In the genomic region with DNA sequence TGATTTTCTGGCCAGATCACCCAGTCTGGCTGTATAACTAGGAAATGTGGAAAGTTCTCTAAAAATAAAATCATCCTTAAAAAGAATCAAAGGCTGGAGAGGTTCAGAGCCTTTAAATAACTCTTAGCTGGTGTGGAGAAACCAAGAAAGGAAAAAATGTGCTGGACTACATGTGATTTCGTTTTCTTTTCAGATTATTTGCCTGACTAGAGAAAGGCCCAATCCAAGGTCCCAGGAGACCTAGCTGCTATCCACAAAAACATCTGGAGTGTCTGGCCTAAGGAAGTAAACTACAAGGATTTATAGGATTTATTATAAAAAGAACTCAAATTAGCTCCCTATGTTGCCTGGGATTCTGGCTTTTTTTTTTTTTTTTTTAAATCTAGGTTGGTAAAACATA, we compare ENCODE assay signal across 11 cellular contexts. TPM values are rescaled to one million over a fixed set of nuclear protein-coding genes. Genes with fewer than 3 reads are reported as not detected.
DNase-seq lines count a peak whose midpoint lies in the region; ATAC-seq and TF ChIP-seq lines count a peak whose summit lies in the region.
"Had no signal": no experiment of that assay in that cellular context is flagged by ENCODE, and none has a peak within 500 bp of the region (broad histone marks: within the 10 kb centered on the region; RNA-seq: fewer than 3 reads in every experiment).

No MANE protein-coding gene starts in this region.

- DNase-seq in T-helper 1 cell (no peak), HuH-7 (ENCODE audit: low spot score) (no peak), KBM-7 (no peak)
- DNase-seq in activated CD8-positive, alpha-beta T cell treated with anti-CD3 and anti-CD28 coated beads for 36 hours, result no peak
- DNase-seq in stimulated activated effector memory CD8-positive, alpha-beta T cell treated with anti-CD3 and anti-CD28 coated beads, Interleukin-12 subunit alpha, Interleukin-12 subunit beta, amount 100 ng/mL, for 72 hours (ENCODE audit: low spot score in 2 of 2), result no peak
- DNase-seq: brain microvascular endothelial cell; GF-D8; stimulated activated CD4-positive, alpha-beta T cell treated with anti-CD3 and anti-CD28 coated beads, Interleukin-1b, Interleukin-23, amount 100 ng/mL, for 48 hours had no signal

- no peak for TF ChIP-seq CTCF in activated CD8-positive, alpha-beta T cell treated with anti-CD3 and anti-CD28 coated beads for 36 hours (IDR thresholded peaks at IDR 0.05)

- CTCF ChIA-PET in activated CD8-positive, alpha-beta T cell treated with anti-CD3 and anti-CD28 coated beads for 36 hours (lab: Charles Lee), result interaction anchor here (0.8 to 5.5 kb wide), 7 partner anchors 8 to 555 kb away, joined by 3 to 61 read pairs (median 16); no protein-coding TSS in a partner anchor

- peak overlapping the region; percentile 71; the same call in 1 of the 2 replicates for H3K4me3 ChIP-seq in iPS-18c (ENCODE audit: insufficient read depth, low read depth, low read length)

- H3K36me3 Mint-ChIP-seq in T-helper 1 cell treated with Interleukin-12 subunit alpha and Interleukin-12 subunit beta and Interleukin-4 antibody, amounts not matched to agents 30 μg/mL and 1 μg/mL, for 36 hours (ENCODE audit: low read depth), result no peaks in the 10 kb centered on the region
- H3K36me3 Mint-ChIP-seq in activated CD8-positive, alpha-beta T cell treated with anti-CD3 and anti-CD28 coated beads for 36 hours (ENCODE audit: low read depth), result no peaks in the 10 kb centered on the region
- no peaks in the 10 kb centered on the region for H3K36me3 Mint-ChIP-seq in stimulated activated effector memory CD8-positive, alpha-beta T cell treated with anti-CD3 and anti-CD28 coated beads, Interleukin-12 subunit alpha, Interleukin-12 subunit beta, amount 100 ng/mL, for 72 hours

- H3K9me3 Mint-ChIP-seq in T-helper 1 cell treated with Interleukin-12 subunit alpha and Interleukin-12 subunit beta and Interleukin-4 antibody, amounts not matched to agents 30 μg/mL and 1 μg/mL, for 36 hours, result no peaks in the 10 kb centered on the region
- no peaks in the 10 kb centered on the region for H3K9me3 Mint-ChIP-seq in activated CD8-positive, alpha-beta T cell treated with anti-CD3 and anti-CD28 coated beads for 36 hours
- no peaks in the 10 kb centered on the region for H3K9me3 Mint-ChIP-seq in stimulated activated effector memory CD8-positive, alpha-beta T cell treated with anti-CD3 and anti-CD28 coated beads, Interleukin-12 subunit alpha, Interleukin-12 subunit beta, amount 100 ng/mL, for 72 hours

- ATAC-seq in activated CD8-positive, alpha-beta T cell treated with anti-CD3 and anti-CD28 coated beads for 36 hours, result no peak
- ATAC-seq in stimulated activated effector memory CD8-positive, alpha-beta T cell treated with anti-CD3 and anti-CD28 coated beads, Interleukin-12 subunit alpha, Interleukin-12 subunit beta, amount 100 ng/mL, for 72 hours, result no peak
- no peak for ATAC-seq in GM21619 (IDR thresholded peaks at IDR 0.05; ENCODE audit: unreplicated experiment)

- in situ Hi-C loops in KBM-7 (cut with MboI; ENCODE audit: low pct_unique_long_range_greater_than_20kb, low sequenced_read_pairs), result no loop called here

- intact Hi-C loops in activated CD8-positive, alpha-beta T cell treated with anti-CD3 and anti-CD28 coated beads for 36 hours (cut with micrococcal nuclease), result no loop called here

- H3K27me3 Mint-ChIP-seq in T-helper 1 cell treated with Interleukin-12 subunit alpha and Interleukin-12 subunit beta and Interleukin-4 antibody, amounts not matched to agents 30 μg/mL and 1 μg/mL, for 36 hours (ENCODE audit: low read depth), result peaks cover 29% of the 10 kb centered on the region
- peaks cover 2% of the 10 kb centered on the region for H3K27me3 Mint-ChIP-seq in activated CD8-positive, alpha-beta T cell treated with anti-CD3 and anti-CD28 coated beads for 36 hours

- H3K4me3 Mint-ChIP-seq in T-helper 1 cell treated with Interleukin-12 subunit alpha and Interleukin-12 subunit beta and Interleukin-4 antibody, amounts not matched to agents 30 μg/mL and 1 μg/mL, for 36 hours, result peak overlapping the region; percentile 79
- H3K4me3 Mint-ChIP-seq in activated CD8-positive, alpha-beta T cell treated with anti-CD3 and anti-CD28 coated beads for 36 hours, result peak overlapping the region; percentile 68
- peak overlapping the region; percentile 92 for H3K4me3 Mint-ChIP-seq in stimulated activated effector memory CD8-positive, alpha-beta T cell treated with anti-CD3 and anti-CD28 coated beads, Interleukin-12 subunit alpha, Interleukin-12 subunit beta, amount 100 ng/mL, for 72 hours

- POLR2A ChIA-PET in activated CD8-positive, alpha-beta T cell treated with anti-CD3 and anti-CD28 coated beads for 36 hours (lab: Charles Lee), result interaction anchor here (1.3 kb wide), 1 partner anchor 11 kb away, joined by 4 read pairs; no protein-coding TSS in a partner anchor

- H3K9me3 ChIP-seq in iPS-18c (ENCODE audit: control insufficient read depth, insufficient read depth, low read length), result peaks cover 2% of the 10 kb centered on the region

- H3K4me1 Mint-ChIP-seq in T-helper 1 cell treated with Interleukin-12 subunit alpha and Interleukin-12 subunit beta and Interleukin-4 antibody, amounts not matched to agents 30 μg/mL and 1 μg/mL, for 36 hours (ENCODE audit: low read depth), result peaks cover 30% of the 10 kb centered on the region
- H3K4me1 Mint-ChIP-seq in activated CD8-positive, alpha-beta T cell treated with anti-CD3 and anti-CD28 coated beads for 36 hours (ENCODE audit: low read depth), result peaks cover 36% of the 10 kb centered on the region
- peaks cover 28% of the 10 kb centered on the region for H3K4me1 Mint-ChIP-seq in stimulated activated effector memory CD8-positive, alpha-beta T cell treated with anti-CD3 and anti-CD28 coated beads, Interleukin-12 subunit alpha, Interleukin-12 subunit beta, amount 100 ng/mL, for 72 hours

- H3K27ac Mint-ChIP-seq in T-helper 1 cell treated with Interleukin-12 subunit alpha and Interleukin-12 subunit beta and Interleukin-4 antibody, amounts not matched to agents 30 μg/mL and 1 μg/mL, for 36 hours, result no peak overlapping the region
- H3K27ac Mint-ChIP-seq in activated CD8-positive, alpha-beta T cell treated with anti-CD3 and anti-CD28 coated beads for 36 hours, result no peak overlapping the region
- H3K27ac Mint-ChIP-seq in stimulated activated effector memory CD8-positive, alpha-beta T cell treated with anti-CD3 and anti-CD28 coated beads, Interleukin-12 subunit alpha, Interleukin-12 subunit beta, amount 100 ng/mL, for 72 hours, result no peak overlapping the region

RNA-seq across cellular contexts. Expression of a gene that starts 0.8 kb away (rescaled TPM):
- total RNA-seq in activated CD8-positive, alpha-beta T cell treated with anti-CD3 and anti-CD28 coated beads for 36 hours, result 1 to 10 TPM; 1.7 to 1.8 TPM

RNA-seq across cellular contexts. Expression of a gene that starts 39.5 kb away (rescaled TPM):
- total RNA-seq in activated CD8-positive, alpha-beta T cell treated with anti-CD3 and anti-CD28 coated beads for 36 hours, result 100 to 1,000 TPM; 193 to 194 TPM
